15 cellular contexts compared by ENCODE assay signal in the genomic region with DNA sequence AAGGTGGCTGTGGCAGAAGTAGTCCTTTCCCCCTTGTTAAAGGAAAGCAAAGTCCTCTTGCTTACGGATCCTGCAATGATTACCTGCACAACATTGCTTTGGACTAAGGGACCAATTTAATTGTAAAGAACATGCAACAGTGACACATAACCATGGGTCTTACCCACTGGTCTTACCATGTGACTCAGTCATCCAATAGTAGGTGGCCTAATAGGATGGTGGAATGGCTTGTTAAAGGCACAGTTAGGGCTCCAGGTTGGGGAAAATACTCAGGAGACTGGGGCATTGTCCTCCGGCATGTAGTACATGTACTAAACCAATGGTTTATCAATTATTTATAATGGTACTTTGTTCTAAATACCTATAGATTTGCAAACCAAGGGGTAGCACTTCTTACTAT. TPM values are rescaled to one million over a fixed set of nuclear protein-coding genes. Genes with fewer than 3 reads are reported as not detected.
DNase-seq lines count a peak whose midpoint lies in the region; ATAC-seq and TF ChIP-seq lines count a peak whose summit lies in the region.
"Had no signal": no experiment of that assay in that cellular context is flagged by ENCODE, and none has a peak within 500 bp of the region (broad histone marks: within the 10 kb centered on the region; RNA-seq: fewer than 3 reads in every experiment).

No MANE protein-coding gene starts in this region.

- H3K27me3 Mint-ChIP-seq in natural killer cell (ENCODE audit: low read depth in 2 of 2) (peaks cover 0 to 8% of the 10 kb centered on the region in 2 donors), WTC11 (ENCODE audit: low read depth) (peaks cover 19% of the 10 kb centered on the region)
- H3K27me3 Mint-ChIP-seq in natural killer cell treated with Interleukin-12 subunit alpha and Interleukin-12 subunit beta and Interleukin-15 and Interleukin-18, amount 100 ng/mL, for 72 hours: peaks cover 7 to 15% of the 10 kb centered on the region in 2 donors

- no peak overlapping the region for H3K4me3 ChIP-seq in fibroblast of mammary gland (ENCODE audit: control insufficient read depth, low read depth, low read length)
- H3K4me3 ChIP-seq: HAP-1 had no signal

- H3K4me1 Mint-ChIP-seq in natural killer cell (peaks cover 30 to 31% of the 10 kb centered on the region in 2 donors), WTC11 (peaks cover 10% of the 10 kb centered on the region)
- peaks cover 32 to 47% of the 10 kb centered on the region in 2 donors for H3K4me1 Mint-ChIP-seq in natural killer cell treated with Interleukin-12 subunit alpha and Interleukin-12 subunit beta and Interleukin-15 and Interleukin-18, amount 100 ng/mL, for 72 hours (ENCODE audit: low read depth in 2 of 2)

- H3K9me3 Mint-ChIP-seq in natural killer cell (no peaks in the 10 kb centered on the region), WTC11 (no peaks in the 10 kb centered on the region)
- no peaks in the 10 kb centered on the region for H3K9me3 Mint-ChIP-seq in natural killer cell treated with Interleukin-12 subunit alpha and Interleukin-12 subunit beta and Interleukin-15 and Interleukin-18, amount 100 ng/mL, for 72 hours
- H3K9me3 Mint-ChIP-seq: CD8-positive, alpha-beta memory T cell had no signal

- DNase-seq in natural killer cell: no peak
- no peak for DNase-seq in natural killer cell treated with Interleukin-12 subunit alpha and Interleukin-12 subunit beta and Interleukin-15 and Interleukin-18, amount 100 ng/mL, for 72 hours (ENCODE audit: low spot score)
- peak; percentile 21 for DNase-seq in RPMI7951 (ENCODE audit: low read depth)
- peak; percentile 7 for DNase-seq in fibroblast of mammary gland (ENCODE audit: low read depth)
- no peak for DNase-seq in WTC11 (ENCODE audit: low spot score)
- DNase-seq: Caco-2; CD8-positive, alpha-beta memory T cell; DND-41; GF-D8 had no signal

- POLR2A ChIA-PET in WTC11 (lab: Charles Lee): no interaction called here

- H3K36me3 Mint-ChIP-seq in natural killer cell (no peaks in the 10 kb centered on the region), WTC11 (peaks cover 6% of the 10 kb centered on the region; the same call in 1 of the 2 replicates)
- H3K36me3 Mint-ChIP-seq in natural killer cell treated with Interleukin-12 subunit alpha and Interleukin-12 subunit beta and Interleukin-15 and Interleukin-18, amount 100 ng/mL, for 72 hours: no peaks in the 10 kb centered on the region

- ATAC-seq in natural killer cell (no peak), HG03469 (IDR thresholded peaks at IDR 0.05; ENCODE audit: unreplicated experiment) (no peak), WTC11 (no peak), SK-N-SH treated with all-trans-retinoic acid at 6 μM for 48 hours (no peak)
- ATAC-seq in natural killer cell treated with Interleukin-12 subunit alpha and Interleukin-12 subunit beta and Interleukin-15 and Interleukin-18, amount 100 ng/mL, for 72 hours: no peak
- ATAC-seq: HepG2 had no signal

- intact Hi-C loops in natural killer cell (cut with micrococcal nuclease): no loop called here

- CTCF ChIA-PET in WTC11 (lab: Charles Lee): no interaction called here

- H3K4me3 Mint-ChIP-seq in natural killer cell: peak overlapping the region; percentile 22
- H3K4me3 Mint-ChIP-seq in natural killer cell treated with Interleukin-12 subunit alpha and Interleukin-12 subunit beta and Interleukin-15 and Interleukin-18, amount 100 ng/mL, for 72 hours: no peak overlapping the region
- H3K4me3 Mint-ChIP-seq in WTC11: no peak overlapping the region

- H3K27ac Mint-ChIP-seq in natural killer cell (no peak overlapping the region), WTC11 (no peak overlapping the region)
- no peak overlapping the region for H3K27ac Mint-ChIP-seq in natural killer cell treated with Interleukin-12 subunit alpha and Interleukin-12 subunit beta and Interleukin-15 and Interleukin-18, amount 100 ng/mL, for 72 hours
- H3K27ac Mint-ChIP-seq: CD8-positive, alpha-beta memory T cell had no signal

- TF ChIP-seq CTCF in natural killer cell (IDR thresholded peaks at IDR 0.05): no peak
- no peak for TF ChIP-seq CTCF in fibroblast of mammary gland (conservative IDR thresholded peaks at IDR 0.05; ENCODE audit: control insufficient read depth, insufficient read depth, low read depth, low read length)
- TF ChIP-seq CTCF in WTC11 (IDR thresholded peaks at IDR 0.05): no peak

TF ChIP-seq in WTC11, 78 proteins besides CTCF, POLR2A, EP300 and RAD21 (continues in another document):
- TF ChIP-seq ZNF121 (CRISPR knock-in tag; IDR thresholded peaks at IDR 0.05) (no peak), JUN (CRISPR knock-in tag; IDR thresholded peaks at IDR 0.05) (no peak), NR2C2 (CRISPR knock-in tag; IDR thresholded peaks at IDR 0.05) (no peak), ZNF671 (CRISPR knock-in tag; IDR thresholded peaks at IDR 0.05) (no peak)
- TF ChIP-seq, protein P1, sequence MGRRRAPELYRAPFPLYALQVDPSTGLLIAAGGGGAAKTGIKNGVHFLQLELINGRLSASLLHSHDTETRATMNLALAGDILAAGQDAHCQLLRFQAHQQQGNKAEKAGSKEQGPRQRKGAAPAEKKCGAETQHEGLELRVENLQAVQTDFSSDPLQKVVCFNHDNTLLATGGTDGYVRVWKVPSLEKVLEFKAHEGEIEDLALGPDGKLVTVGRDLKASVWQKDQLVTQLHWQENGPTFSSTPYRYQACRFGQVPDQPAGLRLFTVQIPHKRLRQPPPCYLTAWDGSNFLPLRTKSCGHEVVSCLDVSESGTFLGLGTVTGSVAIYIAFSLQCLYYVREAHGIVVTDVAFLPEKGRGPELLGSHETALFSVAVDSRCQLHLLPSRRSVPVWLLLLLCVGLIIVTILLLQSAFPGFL (CRISPR knock-in tag; IDR thresholded peaks at IDR 0.05; ENCODE audit: borderline replicate concordance): no peak

TF ChIP-seq in SK-N-SH treated with all-trans-retinoic acid at 6 μM for 48 hours, 23 proteins besides CTCF, POLR2A, EP300 and RAD21:
- TF ChIP-seq ISL1 (CRISPR knock-in tag; IDR thresholded peaks at IDR 0.05) (no peak), TOX (CRISPR knock-in tag; IDR thresholded peaks at IDR 0.05; ENCODE audit: borderline replicate concordance) (no peak), ZC3H10 (CRISPR knock-in tag; IDR thresholded peaks at IDR 0.05) (no peak), ZFP30 (CRISPR knock-in tag; IDR thresholded peaks at IDR 0.05) (no peak), SNAI2 (CRISPR knock-in tag; IDR thresholded peaks at IDR 0.05) (no peak)
- TF ChIP-seq, protein P2, sequence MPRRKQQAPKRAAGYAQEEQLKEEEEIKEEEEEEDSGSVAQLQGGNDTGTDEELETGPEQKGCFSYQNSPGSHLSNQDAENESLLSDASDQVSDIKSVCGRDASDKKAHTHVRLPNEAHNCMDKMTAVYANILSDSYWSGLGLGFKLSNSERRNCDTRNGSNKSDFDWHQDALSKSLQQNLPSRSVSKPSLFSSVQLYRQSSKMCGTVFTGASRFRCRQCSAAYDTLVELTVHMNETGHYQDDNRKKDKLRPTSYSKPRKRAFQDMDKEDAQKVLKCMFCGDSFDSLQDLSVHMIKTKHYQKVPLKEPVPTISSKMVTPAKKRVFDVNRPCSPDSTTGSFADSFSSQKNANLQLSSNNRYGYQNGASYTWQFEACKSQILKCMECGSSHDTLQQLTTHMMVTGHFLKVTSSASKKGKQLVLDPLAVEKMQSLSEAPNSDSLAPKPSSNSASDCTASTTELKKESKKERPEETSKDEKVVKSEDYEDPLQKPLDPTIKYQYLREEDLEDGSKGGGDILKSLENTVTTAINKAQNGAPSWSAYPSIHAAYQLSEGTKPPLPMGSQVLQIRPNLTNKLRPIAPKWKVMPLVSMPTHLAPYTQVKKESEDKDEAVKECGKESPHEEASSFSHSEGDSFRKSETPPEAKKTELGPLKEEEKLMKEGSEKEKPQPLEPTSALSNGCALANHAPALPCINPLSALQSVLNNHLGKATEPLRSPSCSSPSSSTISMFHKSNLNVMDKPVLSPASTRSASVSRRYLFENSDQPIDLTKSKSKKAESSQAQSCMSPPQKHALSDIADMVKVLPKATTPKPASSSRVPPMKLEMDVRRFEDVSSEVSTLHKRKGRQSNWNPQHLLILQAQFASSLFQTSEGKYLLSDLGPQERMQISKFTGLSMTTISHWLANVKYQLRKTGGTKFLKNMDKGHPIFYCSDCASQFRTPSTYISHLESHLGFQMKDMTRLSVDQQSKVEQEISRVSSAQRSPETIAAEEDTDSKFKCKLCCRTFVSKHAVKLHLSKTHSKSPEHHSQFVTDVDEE (CRISPR knock-in tag; IDR thresholded peaks at IDR 0.05): no peak

RNA-seq across cellular contexts. Expression of gene YIPF1, which starts 2.1 kb away (rescaled TPM):
- total RNA-seq in natural killer cell (10 to 100 TPM; 13.2 to 20.8 (median 18.0) TPM), WTC11 (2021) (21.9 to 28.6 TPM (median 25.9 TPM) in 3 replicates)
- total RNA-seq in natural killer cell treated with Interleukin-12 subunit alpha and Interleukin-12 subunit beta and Interleukin-15 and Interleukin-18, amount 100 ng/mL, for 72 hours: 10 to 100 TPM; 16.9 to 25.3 TPM
- 29.0 and 32.3 TPM in 2 replicates for total RNA-seq in RPMI7951 (2014; rRNA removed; shearing (Covaris generic))

RNA-seq across cellular contexts. Expression of gene DIO1, which starts 2.3 kb away (rescaled TPM):
- not detected for total RNA-seq in natural killer cell
- total RNA-seq in natural killer cell treated with Interleukin-12 subunit alpha and Interleukin-12 subunit beta and Interleukin-15 and Interleukin-18, amount 100 ng/mL, for 72 hours: not detected
- 0.39 TPM in 1 of 2 replicates, not detected in the other for total RNA-seq in RPMI7951 (2014; rRNA removed; shearing (Covaris generic))
- 0.23 TPM in 1 of 3 replicates, not detected in the others for total RNA-seq in WTC11 (2021)
- total RNA-seq: A673; CD8-positive, alpha-beta memory T cell; H1 had no signal

RNA-seq across cellular contexts. Expression of gene NDC1, which starts 53.6 kb away (rescaled TPM):
- 1 to 10 TPM; 4.3 to 6.3 (median 5.2) TPM for total RNA-seq in natural killer cell
- 10 to 100 TPM; 23.4 to 44.9 TPM for total RNA-seq in natural killer cell treated with Interleukin-12 subunit alpha and Interleukin-12 subunit beta and Interleukin-15 and Interleukin-18, amount 100 ng/mL, for 72 hours
- total RNA-seq in RPMI7951 (2014; rRNA removed; shearing (Covaris generic)): 67.2 and 83.9 TPM in 2 replicates
- 52.4 to 61.2 TPM (median 54.2 TPM) in 3 replicates for total RNA-seq in WTC11 (2021)

RNA-seq across cellular contexts. Expression of gene IFT25, which starts 53.8 kb away (rescaled TPM):
- total RNA-seq in natural killer cell (10 to 100 TPM; 41.5 to 54.6 (median 41.6) TPM), WTC11 (2021) (22.6 to 27.9 TPM (median 26.3 TPM) in 3 replicates)
- 10 to 100 TPM; 61.8 to 71.2 TPM for total RNA-seq in natural killer cell treated with Interleukin-12 subunit alpha and Interleukin-12 subunit beta and Interleukin-15 and Interleukin-18, amount 100 ng/mL, for 72 hours
- 100 and 107 TPM in 2 replicates for total RNA-seq in RPMI7951 (2014; rRNA removed; shearing (Covaris generic))

RNA-seq across cellular contexts. Expression of gene LRRC42, which starts 54.5 kb away (rescaled TPM):
- 10 to 100 TPM in 2 of 3 donors, 1 to 10 TPM in 1; 8.9 to 11.1 (median 10.0) TPM for total RNA-seq in natural killer cell
- total RNA-seq in natural killer cell treated with Interleukin-12 subunit alpha and Interleukin-12 subunit beta and Interleukin-15 and Interleukin-18, amount 100 ng/mL, for 72 hours: 10 to 100 TPM; 19.2 to 21.8 TPM
- total RNA-seq in RPMI7951 (2014; rRNA removed; shearing (Covaris generic)): 51.3 and 57.8 TPM in 2 replicates
- 38.1 to 39.1 TPM (median 38.6 TPM) in 3 replicates for total RNA-seq in WTC11 (2021)

Comparison
In these comparisons a context has a peak if more than half of its experiments do, and no peak if none do; other contexts are left out.
1. DNase-seq: peak in RPMI7951 (single experiment) and fibroblast of mammary gland (single experiment); none in natural killer cell (single experiment), natural killer cell treated with Interleukin-12 subunit alpha and Interleukin-12 subunit beta and Interleukin-15 and Interleukin-18, amount 100 ng/mL, for 72 hours (single experiment) and WTC11 (single experiment).